ENCODE assay signal across 9 cellular contexts in the genomic region with DNA sequence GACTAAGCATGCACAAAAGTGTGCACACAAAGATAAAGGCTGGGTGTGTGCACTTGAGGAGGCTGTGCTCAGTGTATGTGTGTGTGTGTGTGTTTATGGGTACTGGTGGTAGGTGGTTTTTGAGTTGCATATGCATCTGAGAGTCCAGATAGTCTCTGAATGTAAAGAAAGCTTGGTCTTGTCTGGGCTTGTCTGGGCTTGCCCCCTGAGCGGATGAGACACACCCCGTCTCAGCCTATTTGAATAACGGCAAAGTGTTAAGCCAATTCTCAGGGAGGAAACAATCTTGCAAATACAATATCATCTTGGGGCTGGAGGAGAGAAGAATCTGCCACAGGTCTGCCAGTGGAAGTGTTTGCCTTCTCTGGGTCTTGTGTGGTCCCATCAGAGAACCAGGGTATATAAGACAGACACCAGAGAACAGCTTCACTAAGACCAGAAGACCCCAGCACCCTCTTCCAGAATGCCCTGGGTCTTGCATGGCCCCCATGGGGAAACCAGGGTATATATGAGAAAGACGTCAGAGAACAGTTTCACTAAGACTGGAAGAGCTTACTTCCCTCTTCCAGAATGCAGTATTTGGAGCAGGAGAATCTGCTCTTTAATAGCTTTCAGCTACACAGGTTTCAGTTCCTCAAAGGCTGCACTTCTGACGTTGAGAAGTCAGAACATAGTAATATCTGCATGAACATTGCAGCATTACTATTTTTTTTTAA. TPM values are rescaled to one million over a fixed set of nuclear protein-coding genes. Genes with fewer than 3 reads are reported as not detected.
DNase-seq lines count a peak whose midpoint lies in the region; ATAC-seq and TF ChIP-seq lines count a peak whose summit lies in the region.
"Had no signal": no experiment of that assay in that cellular context is flagged by ENCODE, and none has a peak within 500 bp of the region (broad histone marks: within the 10 kb centered on the region; RNA-seq: fewer than 3 reads in every experiment).

No MANE protein-coding gene starts in this region.

- peaks cover under 1% of the 10 kb centered on the region; the same call in 1 of the 2 replicates for H3K79me2 ChIP-seq in OCI-LY3 (ENCODE audit: low read length)
- no peaks in the 10 kb centered on the region for H3K79me2 ChIP-seq in smooth muscle cell (ENCODE audit: low read depth)

- no peaks in the 10 kb centered on the region for H3K36me3 ChIP-seq in BLaER1
- H3K36me3 ChIP-seq in OCI-LY3 (replicated peaks; ENCODE audit: low read depth, low read length), result peaks cover 20% of the 10 kb centered on the region
- H3K36me3 ChIP-seq in lower lobe of right lung, result no peaks in the 10 kb centered on the region
- H3K36me3 ChIP-seq in smooth muscle cell (ENCODE audit: low read depth), result no peaks in the 10 kb centered on the region

- H3K4me2 ChIP-seq in BLaER1 (peak overlapping the region; percentile 78), OCI-LY3 (ENCODE audit: low read length) (peak overlapping the region; percentile 52), smooth muscle cell (no peak overlapping the region)

- H2AFZ ChIP-seq in OCI-LY3 (ENCODE audit: low read depth, low read length), result no peak overlapping the region
- H2AFZ ChIP-seq in smooth muscle cell (ENCODE audit: low read depth), result no peak overlapping the region

- intact Hi-C loops in lower lobe of right lung (cut with DNase I), result no loop called here

- peaks cover 3% of the 10 kb centered on the region; the same call in 1 of the 2 replicates for H3K9me3 ChIP-seq in BLaER1
- H3K9me3 ChIP-seq in OCI-LY3 (ENCODE audit: insufficient read depth, low read length), result peaks cover 11% of the 10 kb centered on the region; the same call in 1 of the 2 replicates
- H3K9me3 ChIP-seq in lower lobe of right lung, result no peaks in the 10 kb centered on the region
- no peaks in the 10 kb centered on the region for H3K9me3 ChIP-seq in smooth muscle cell (replicated peaks; ENCODE audit: low read depth)

- H3K27ac ChIP-seq in BLaER1, result peak overlapping the region; percentile 91
- peak overlapping the region; percentile 92 for H3K27ac ChIP-seq in OCI-LY3 (ENCODE audit: low read length)
- no peak overlapping the region for H3K27ac ChIP-seq in lower lobe of right lung
- H3K27ac ChIP-seq in smooth muscle cell (ENCODE audit: low read depth), result no peak overlapping the region

- H3K9ac ChIP-seq in BLaER1, result peak overlapping the region; percentile 75
- H3K9ac ChIP-seq in OCI-LY3 (ENCODE audit: low read length), result peak overlapping the region; percentile 56
- H3K9ac ChIP-seq in smooth muscle cell (ENCODE audit: low read depth), result no peak overlapping the region

- ATAC-seq in GM19023 (IDR thresholded peaks at IDR 0.05; ENCODE audit: unreplicated experiment) (peak; percentile 68), HG03025 (IDR thresholded peaks at IDR 0.05; ENCODE audit: low FRiP score, unreplicated experiment) (peak; percentile 67), lower lobe of right lung (peak; percentile 74 to 88)

- H3K4me3 ChIP-seq in BLaER1 (0 out of 2 replicates have a peak overlapping the region, but pooled peaks have one; percentile 26), OCI-LY3 (ENCODE audit: low read length) (peak overlapping the region; percentile 20), lower lobe of right lung (no peak overlapping the region), smooth muscle cell (no peak overlapping the region)

- TF ChIP-seq CTCF in OCI-LY3 (IDR thresholded peaks at IDR 0.05; ENCODE audit: low read depth, low read length) (no peak), lower lobe of right lung (IDR thresholded peaks at IDR 0.05) (no peak), smooth muscle cell (IDR thresholded peaks at IDR 0.05; ENCODE audit: borderline replicate concordance, insufficient read depth, poor library complexity, severe bottlenecking) (no peak)

- H3F3A ChIP-seq in smooth muscle cell (ENCODE audit: low read depth), result no peaks in the 10 kb centered on the region

- H3K27me3 ChIP-seq in BLaER1 (no peaks in the 10 kb centered on the region), OCI-LY3 (ENCODE audit: low read depth, low read length) (no peaks in the 10 kb centered on the region), lower lobe of right lung (ENCODE audit: low read depth) (no peaks in the 10 kb centered on the region), smooth muscle cell (ENCODE audit: low read depth) (no peaks in the 10 kb centered on the region)

- DNase-seq in lower lobe of right lung (no peak), smooth muscle cell (lab: John Stamatoyannopoulos, UW; ENCODE audit: unreplicated experiment) (no peak)
- no peak for DNase-seq in effector CD4-positive, alpha-beta T cell
- no peak for DNase-seq in stimulated activated naive CD4-positive, alpha-beta T cell (lab: John Stamatoyannopoulos, UW)

- no peaks in the 10 kb centered on the region for H4K20me1 ChIP-seq in BLaER1
- peaks cover 4% of the 10 kb centered on the region for H4K20me1 ChIP-seq in OCI-LY3 (ENCODE audit: insufficient read depth, low read length)
- H4K20me1 ChIP-seq in smooth muscle cell (ENCODE audit: low read depth), result no peaks in the 10 kb centered on the region

- peaks cover 57% of the 10 kb centered on the region for H3K4me1 ChIP-seq in BLaER1
- peaks cover 47% of the 10 kb centered on the region for H3K4me1 ChIP-seq in OCI-LY3 (ENCODE audit: low read length)
- H3K4me1 ChIP-seq in lower lobe of right lung, result peaks cover 6% of the 10 kb centered on the region
- H3K4me1 ChIP-seq in smooth muscle cell (ENCODE audit: low read depth), result no peaks in the 10 kb centered on the region

- WGBS in smooth muscle cell (ENCODE audit: low lambda C conversion rate), result 85% methylated on average over 5 of the region's 5 CpGs

RNA-seq across cellular contexts. Expression of a gene that starts 13.4 kb away (rescaled TPM):
- total RNA-seq in lower lobe of right lung (2.6 TPM), smooth muscle cell (0.54 TPM in 1 of 2 replicates, not detected in the other)
- not detected in 2 replicates for polyA plus RNA-seq in smooth muscle cell
- total RNA-seq: pulmonary artery endothelial cell had no signal

RNA-seq across cellular contexts. Expression of a gene that starts 46.7 kb away (rescaled TPM):
- total RNA-seq in lower lobe of right lung, result 4.1 TPM
- total RNA-seq in smooth muscle cell, result 1.3 and 3.4 TPM in 2 replicates
- polyA plus RNA-seq in smooth muscle cell, result 4.6 and 7.3 TPM in 2 replicates

Comparison
In these comparisons a context has a peak if more than half of its experiments do, and no peak if none do; other contexts are left out.
1. H3K27ac ChIP-seq: peak in BLaER1 (single experiment) and OCI-LY3 (single experiment); none in lower lobe of right lung (single experiment) and smooth muscle cell (single experiment).
2. H3K4me3 ChIP-seq: peak in BLaER1 (single experiment) and OCI-LY3 (single experiment); none in lower lobe of right lung (single experiment) and smooth muscle cell (single experiment).
3. Peak in every context shown above with its lines, with median percentiles within 50 percentile points of each other: ATAC-seq.